19 cellular contexts compared by ENCODE assay signal in genomic region chr18:37532917-37533316, GRCh38. TPM values are rescaled to one million over a fixed set of nuclear protein-coding genes. Genes with fewer than 3 reads are reported as not detected.
"Had no signal": no experiment of that assay in that cellular context is flagged by ENCODE, and none has a peak within 500 bp of the region (broad histone marks: within the 10 kb centered on the region; RNA-seq: fewer than 3 reads in every experiment).

No MANE protein-coding gene starts in this region.

- H3K4me3 Mint-ChIP-seq: naive thymus-derived CD4-positive, alpha-beta T cell; nephron progenitor cell had no signal

- DNase-seq: cortex of kidney; effector memory CD4-positive, alpha-beta T cell; heart left ventricle; hippocampal formation; naive thymus-derived CD4-positive, alpha-beta T cell; nephron progenitor cell; sigmoid colon; stimulated activated naive CD4-positive, alpha-beta T cell; stomach; tibial artery; upper lobe of left lung; uterus had no signal

- H3K36me3 Mint-ChIP-seq: naive thymus-derived CD4-positive, alpha-beta T cell had no signal

- H3K27ac Mint-ChIP-seq: naive thymus-derived CD4-positive, alpha-beta T cell; nephron progenitor cell had no signal

- H3K9me3 Mint-ChIP-seq: nephron progenitor cell had no signal

- ATAC-seq: esophagus mucosa; naive thymus-derived CD4-positive, alpha-beta T cell had no signal

RNA-seq across cellular contexts. Expression of gene CELF4, which starts 32.7 kb away (rescaled TPM):
- total RNA-seq: esophagus mucosa; glomerular endothelial cell; kidney epithelial cell; lung microvascular endothelial cell; mononuclear cell; naive thymus-derived CD4-positive, alpha-beta T cell; osteoblast; posterior vena cava had no signal
